ENCODE assay signal across 8 cellular contexts in the genomic region with DNA sequence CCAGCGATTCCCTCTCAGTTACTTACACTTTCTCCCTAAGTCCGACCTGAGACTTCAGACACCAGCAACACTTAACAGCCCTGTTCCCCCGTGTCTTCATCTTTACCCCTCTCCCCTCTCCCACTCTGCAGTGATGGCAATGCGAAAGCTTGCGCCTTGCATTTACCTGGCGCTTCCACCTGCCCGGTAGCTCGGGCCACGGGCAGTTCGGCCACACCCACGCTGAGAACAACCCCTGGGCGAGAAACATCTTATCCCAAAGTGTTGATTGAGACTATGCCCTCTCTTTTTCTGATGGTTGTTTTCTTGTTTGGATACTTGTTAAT. TPM values are rescaled to one million over a fixed set of nuclear protein-coding genes. Genes with fewer than 3 reads are reported as not detected.
DNase-seq lines count a peak whose midpoint lies in the region; ATAC-seq and TF ChIP-seq lines count a peak whose summit lies in the region.

No MANE protein-coding gene starts in this region.

- no peaks in the 10 kb centered on the region for H3K27me3 ChIP-seq in HCT116 (ENCODE audit: insufficient read depth, low read length)
- H3K27me3 ChIP-seq in SU-DHL-6 (ENCODE audit: low read length), result no peaks in the 10 kb centered on the region

- H3K27ac ChIP-seq in HCT116 (ENCODE audit: low read depth, low read length) (peak overlapping the region; percentile 71), SU-DHL-6 (ENCODE audit: low read depth, low read length) (peak overlapping the region; percentile 98), temporal lobe (ENCODE audit: low read depth, low read length) (peak overlapping the region; percentile 71)

- H3K9ac ChIP-seq in HCT116 (ENCODE audit: low read length) (peak overlapping the region; percentile 89), SU-DHL-6 (ENCODE audit: low read length) (peak overlapping the region; percentile 83)

- H3K4me3 ChIP-seq in HCT116 (replicated peaks in 1 of 2; ENCODE audit: low read depth in 1 of 2, low read length in 2 of 2) (peak overlapping the region; percentile 90 to 97), SU-DHL-6 (ENCODE audit: insufficient read depth, low read length, poor library complexity, severe bottlenecking) (peak overlapping the region; percentile 78), iPS-18c (ENCODE audit: insufficient read depth, low read depth, low read length) (peak overlapping the region; percentile 87)

- RAD21 ChIA-PET in HCT116 (lab: Charles Lee; ENCODE audit: low non-redundant PET in 1 of 2, low total read pairs in 2 of 2, uncharacterized antibody in 2 of 2, unreplicated experiment in 2 of 2), result interaction anchor here in 1 of 2 experiments (1.2 kb wide), 1 partner anchor 50 kb away, joined by 3 read pairs; no protein-coding TSS in a partner anchor

- H3K4me2 ChIP-seq in HCT116 (ENCODE audit: low read length) (peak overlapping the region; percentile 93), SU-DHL-6 (ENCODE audit: low read depth, low read length, poor library complexity, severe bottlenecking) (peak overlapping the region; percentile 98)

- H3K9me2 ChIP-seq in HCT116 (ENCODE audit: insufficient read depth) (no peaks in the 10 kb centered on the region), SU-DHL-6 (replicated peaks; ENCODE audit: insufficient read depth, low read length) (no peaks in the 10 kb centered on the region)

- CTCF ChIA-PET in HCT116 (lab: Charles Lee), result interaction anchor here (1.8 kb wide), 1 partner anchor 50 kb away, joined by 5 read pairs; no protein-coding TSS in a partner anchor

- H2AFZ ChIP-seq in HCT116 (ENCODE audit: low read depth, low read length, poor library complexity, severe bottlenecking), result peak overlapping the region; percentile 96
- peak overlapping the region; percentile 83 for H2AFZ ChIP-seq in SU-DHL-6 (ENCODE audit: low read depth, low read length, severe bottlenecking)

- intact Hi-C loops in HCT116 (cut with micrococcal nuclease), result no loop called here

- peak; percentile 17 for DNase-seq in COLO829 (ENCODE audit: low spot score)
- no peak for DNase-seq in HCT116 (ENCODE audit: low read depth, low spot score)
- no peak for DNase-seq in AG08396 (ENCODE audit: low spot score)
- no peak for DNase-seq in OCI-M1 (lab: John Stamatoyannopoulos, UW)

- TF ChIP-seq CTCF in HCT116 (IDR thresholded peaks at IDR 0.05 in 2 of 3, conservative IDR thresholded peaks at IDR 0.05 in 1 of 3; ENCODE audit: borderline replicate concordance in 1 of 3, insufficient read depth in 1 of 3, low read depth in 2 of 3, low read length in 2 of 3) (no peak), SU-DHL-6 (IDR thresholded peaks at IDR 0.05; ENCODE audit: insufficient read depth, low read length, poor library complexity, severe bottlenecking) (no peak)

- POLR2A ChIA-PET in HCT116 (lab: Charles Lee), result interaction anchor here (0.7 to 1.0 kb wide), 3 partner anchors 9 to 263 kb away, joined by 3 read pairs; no protein-coding TSS in a partner anchor

- peaks cover 8 to 18% of the 10 kb centered on the region in 2 experiments; a peak in 2 of 4 replicates for H3K4me1 ChIP-seq in HCT116 (ENCODE audit: control insufficient read depth in 1 of 2, insufficient read depth in 2 of 2, low read length in 2 of 2)

- TF ChIP-seq POLR2A in HCT116 (IDR thresholded peaks at IDR 0.05; ENCODE audit: borderline replicate concordance, extremely low read depth, insufficient read depth, insufficient read length), result no peak

- H3K36me3 ChIP-seq in HCT116 (ENCODE audit: control insufficient read depth in 1 of 2, insufficient read depth in 2 of 2, low read length in 2 of 2) (peaks cover 9 to 16% of the 10 kb centered on the region in 2 experiments; a peak in 3 of 4 replicates), SU-DHL-6 (ENCODE audit: low read length) (peaks cover 26% of the 10 kb centered on the region)

- ATAC-seq in HCT116, result peak; percentile 49
- no peak for ATAC-seq in HG02840 (IDR thresholded peaks at IDR 0.05; ENCODE audit: low FRiP score, unreplicated experiment)

- H3K79me2 ChIP-seq in HCT116 (ENCODE audit: insufficient read depth, low read length) (peaks cover 21% of the 10 kb centered on the region), SU-DHL-6 (ENCODE audit: insufficient read depth, low read length) (peaks cover 42% of the 10 kb centered on the region)

- TF ChIP-seq RAD21 in HCT116 (IDR thresholded peaks at IDR 0.05; ENCODE audit: low read depth), result no peak

- no peaks in the 10 kb centered on the region for H3K9me3 ChIP-seq in HCT116 (ENCODE audit: control insufficient read depth in 1 of 2, insufficient read depth in 1 of 2, low read depth in 1 of 2, low read length in 2 of 2)
- H3K9me3 ChIP-seq in SU-DHL-6 (ENCODE audit: insufficient read depth, low read length), result no peaks in the 10 kb centered on the region
- H3K9me3 ChIP-seq in iPS-18c (ENCODE audit: control insufficient read depth, insufficient read depth, low read length), result no peaks in the 10 kb centered on the region

- BruUV-seq in HCT116 (replicated peaks; lab: Mats Ljungman, UMichigan), result no TSS peak

- H3F3A ChIP-seq in SU-DHL-6 (ENCODE audit: insufficient read depth), result peaks cover 36% of the 10 kb centered on the region

- H4K20me1 ChIP-seq in HCT116 (ENCODE audit: insufficient read depth), result 0 out of 2 replicates have a peak, but pooled peaks cover 3% of the 10 kb centered on the region
- 0 out of 2 replicates have a peak, but pooled peaks cover 4% of the 10 kb centered on the region for H4K20me1 ChIP-seq in SU-DHL-6 (ENCODE audit: low read depth, low read length)

TF ChIP-seq in HCT116, 20 proteins besides CTCF, POLR2A, EP300 and RAD21:
- TF ChIP-seq, protein P1, sequence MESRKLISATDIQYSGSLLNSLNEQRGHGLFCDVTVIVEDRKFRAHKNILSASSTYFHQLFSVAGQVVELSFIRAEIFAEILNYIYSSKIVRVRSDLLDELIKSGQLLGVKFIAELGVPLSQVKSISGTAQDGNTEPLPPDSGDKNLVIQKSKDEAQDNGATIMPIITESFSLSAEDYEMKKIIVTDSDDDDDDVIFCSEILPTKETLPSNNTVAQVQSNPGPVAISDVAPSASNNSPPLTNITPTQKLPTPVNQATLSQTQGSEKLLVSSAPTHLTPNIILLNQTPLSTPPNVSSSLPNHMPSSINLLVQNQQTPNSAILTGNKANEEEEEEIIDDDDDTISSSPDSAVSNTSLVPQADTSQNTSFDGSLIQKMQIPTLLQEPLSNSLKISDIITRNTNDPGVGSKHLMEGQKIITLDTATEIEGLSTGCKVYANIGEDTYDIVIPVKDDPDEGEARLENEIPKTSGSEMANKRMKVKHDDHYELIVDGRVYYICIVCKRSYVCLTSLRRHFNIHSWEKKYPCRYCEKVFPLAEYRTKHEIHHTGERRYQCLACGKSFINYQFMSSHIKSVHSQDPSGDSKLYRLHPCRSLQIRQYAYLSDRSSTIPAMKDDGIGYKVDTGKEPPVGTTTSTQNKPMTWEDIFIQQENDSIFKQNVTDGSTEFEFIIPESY (IDR thresholded peaks at IDR 0.05; ENCODE audit: extremely low read depth, insufficient replicate concordance, low read length), result no peak
- TF ChIP-seq, protein P2, sequence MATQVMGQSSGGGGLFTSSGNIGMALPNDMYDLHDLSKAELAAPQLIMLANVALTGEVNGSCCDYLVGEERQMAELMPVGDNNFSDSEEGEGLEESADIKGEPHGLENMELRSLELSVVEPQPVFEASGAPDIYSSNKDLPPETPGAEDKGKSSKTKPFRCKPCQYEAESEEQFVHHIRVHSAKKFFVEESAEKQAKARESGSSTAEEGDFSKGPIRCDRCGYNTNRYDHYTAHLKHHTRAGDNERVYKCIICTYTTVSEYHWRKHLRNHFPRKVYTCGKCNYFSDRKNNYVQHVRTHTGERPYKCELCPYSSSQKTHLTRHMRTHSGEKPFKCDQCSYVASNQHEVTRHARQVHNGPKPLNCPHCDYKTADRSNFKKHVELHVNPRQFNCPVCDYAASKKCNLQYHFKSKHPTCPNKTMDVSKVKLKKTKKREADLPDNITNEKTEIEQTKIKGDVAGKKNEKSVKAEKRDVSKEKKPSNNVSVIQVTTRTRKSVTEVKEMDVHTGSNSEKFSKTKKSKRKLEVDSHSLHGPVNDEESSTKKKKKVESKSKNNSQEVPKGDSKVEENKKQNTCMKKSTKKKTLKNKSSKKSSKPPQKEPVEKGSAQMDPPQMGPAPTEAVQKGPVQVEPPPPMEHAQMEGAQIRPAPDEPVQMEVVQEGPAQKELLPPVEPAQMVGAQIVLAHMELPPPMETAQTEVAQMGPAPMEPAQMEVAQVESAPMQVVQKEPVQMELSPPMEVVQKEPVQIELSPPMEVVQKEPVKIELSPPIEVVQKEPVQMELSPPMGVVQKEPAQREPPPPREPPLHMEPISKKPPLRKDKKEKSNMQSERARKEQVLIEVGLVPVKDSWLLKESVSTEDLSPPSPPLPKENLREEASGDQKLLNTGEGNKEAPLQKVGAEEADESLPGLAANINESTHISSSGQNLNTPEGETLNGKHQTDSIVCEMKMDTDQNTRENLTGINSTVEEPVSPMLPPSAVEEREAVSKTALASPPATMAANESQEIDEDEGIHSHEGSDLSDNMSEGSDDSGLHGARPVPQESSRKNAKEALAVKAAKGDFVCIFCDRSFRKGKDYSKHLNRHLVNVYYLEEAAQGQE (IDR thresholded peaks at IDR 0.05; ENCODE audit: low read depth), result no peak
- TF ChIP-seq CEBPB (IDR thresholded peaks at IDR 0.05; ENCODE audit: low read depth), result no peak
- no peak for TF ChIP-seq CBX3 (IDR thresholded peaks at IDR 0.05; ENCODE audit: low read depth)
- TF ChIP-seq TCF7L2 (IDR thresholded peaks at IDR 0.05; ENCODE audit: borderline replicate concordance, extremely low read depth, insufficient read depth, insufficient read length), result no peak
- TF ChIP-seq FOSL1 (IDR thresholded peaks at IDR 0.05; ENCODE audit: low read depth), result no peak
- no peak for TF ChIP-seq SIN3A (IDR thresholded peaks at IDR 0.05; ENCODE audit: low read depth)
- TF ChIP-seq EGR1 (IDR thresholded peaks at IDR 0.05; ENCODE audit: low read depth), result no peak
- no peak for TF ChIP-seq JUND (IDR thresholded peaks at IDR 0.05)
- TF ChIP-seq, protein P3, sequence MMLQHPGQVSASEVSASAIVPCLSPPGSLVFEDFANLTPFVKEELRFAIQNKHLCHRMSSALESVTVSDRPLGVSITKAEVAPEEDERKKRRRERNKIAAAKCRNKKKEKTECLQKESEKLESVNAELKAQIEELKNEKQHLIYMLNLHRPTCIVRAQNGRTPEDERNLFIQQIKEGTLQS (IDR thresholded peaks at IDR 0.05), result no peak
- TF ChIP-seq EZH2 (IDR thresholded peaks at IDR 0.05), result no peak
- TF ChIP-seq ZNF274 (IDR thresholded peaks at IDR 0.05; ENCODE audit: low read depth, low read length), result no peak
- no peak for TF ChIP-seq ZFX (IDR thresholded peaks at IDR 0.05)
- TF ChIP-seq ELF1 (IDR thresholded peaks at IDR 0.05; ENCODE audit: borderline replicate concordance, low read depth), result no peak

RNA-seq across cellular contexts. Expression of a gene that starts 0.6 kb away (rescaled TPM):
- total RNA-seq in HCT116 (2021; ENCODE audit: unreplicated experiment) (80.4 TPM), temporal lobe (46.0 TPM)
- polyA plus RNA-seq in HCT116 (2012), result 18.5 and 26.7 TPM in 2 replicates
